ENCODE assay signal across 32 cellular contexts in genomic region chr18:7034924-7035323, GRCh38.
"Had no signal": no experiment of that assay in that cellular context is flagged by ENCODE, and none has a peak within 500 bp of the region (broad histone marks: within the 10 kb centered on the region; RNA-seq: fewer than 3 reads in every experiment).

No MANE protein-coding gene starts in this region.

- H3K4me3 ChIP-seq: adrenal gland, ascending aorta, left ventricle myocardium inferior, suprapubic skin, tibial artery had no signal

- H3K4me1 Mint-ChIP-seq: activated CD4-positive, alpha-beta T cell treated with anti-CD3 and anti-CD28 coated beads, Interleukin-2, amount 10 ng/mL, durations not matched to agents 24 days and 14 days; activated naive CD8-positive, alpha-beta T cell treated with anti-CD3 and anti-CD28 coated beads for 36 hours; naive thymus-derived CD4-positive, alpha-beta T cell had no signal

- H3K27me3 Mint-ChIP-seq: activated CD4-positive, alpha-beta memory T cell treated with anti-CD3 and anti-CD28 coated beads for 36 hours; activated CD4-positive, alpha-beta T cell treated with anti-CD3 and anti-CD28 coated beads, Interleukin-2, amount 10 ng/mL, durations not matched to agents 24 days and 14 days; brain had no signal

- FAIRE-seq: endometrium, frontal cortex, islet of Langerhans, TTC549 had no signal

- H3K27me3 ChIP-seq: adrenal gland, ascending aorta, suprapubic skin, tibial artery had no signal

- H3K27ac Mint-ChIP-seq: activated CD4-positive, alpha-beta memory T cell treated with anti-CD3 and anti-CD28 coated beads for 36 hours; activated CD4-positive, alpha-beta T cell treated with anti-CD3 and anti-CD28 coated beads, Interleukin-2, amount 10 ng/mL, durations not matched to agents 24 days and 14 days; activated naive CD4-positive, alpha-beta T cell treated with anti-CD3 and anti-CD28 coated beads for 36 hours; activated naive CD8-positive, alpha-beta T cell treated with anti-CD3 and anti-CD28 coated beads for 36 hours; activated T-helper 1 cell treated with anti-CD3 and anti-CD28 coated beads, Interleukin-12 subunit alpha, Interleukin-12 subunit beta, Interleukin-2, Interleukin-4 antibody, amounts not matched to agents 30 ng/mL and 10 ng/mL and 1 ng/mL, durations not matched to agents 14 hours and 24 hours and 36 hours; naive thymus-derived CD4-positive, alpha-beta T cell; stimulated activated naive B cell treated with anti-CD40 and anti-IgM and Interleukin-4, amounts not matched to agents 10 μg/mL and 1 μg/mL and 100 μg/mL, for 72 hours; T-helper 1 cell treated with Interleukin-12 subunit alpha and Interleukin-12 subunit beta and Interleukin-4 antibody, amounts not matched to agents 30 μg/mL and 1 μg/mL, for 36 hours had no signal

- H3K27ac ChIP-seq: adrenal gland, ascending aorta, left ventricle myocardium inferior, suprapubic skin, tibial artery, VCaP had no signal

- H3K36me3 Mint-ChIP-seq: activated CD4-positive, alpha-beta memory T cell treated with anti-CD3 and anti-CD28 coated beads for 36 hours; activated naive CD8-positive, alpha-beta T cell treated with anti-CD3 and anti-CD28 coated beads for 36 hours; naive thymus-derived CD4-positive, alpha-beta T cell; stimulated activated naive B cell treated with anti-CD40 and anti-IgM and Interleukin-4, amounts not matched to agents 10 μg/mL and 1 μg/mL and 100 μg/mL, for 72 hours had no signal

- H3K9me3 ChIP-seq: adrenal gland, ascending aorta, left ventricle myocardium inferior, suprapubic skin, tibial artery had no signal

- H3K36me3 ChIP-seq: adrenal gland, ascending aorta, left ventricle myocardium inferior, suprapubic skin, tibial artery had no signal

- DNase-seq: activated CD4-positive, alpha-beta memory T cell treated with anti-CD3 and anti-CD28 coated beads for 36 hours; activated CD4-positive, alpha-beta T cell treated with anti-CD3 and anti-CD28 coated beads, Interleukin-2, amount 10 ng/mL, durations not matched to agents 24 days and 14 days; activated CD8-positive, alpha-beta memory T cell treated with anti-CD3 and anti-CD28 coated beads, Interleukin-2, amount 50 U/mL, for 4 hours; activated effector memory CD4-positive, alpha-beta T cell treated with anti-CD3 and anti-CD28 coated beads, Interleukin-2, amount 50 U/mL, for 16 hours; activated naive CD4-positive, alpha-beta T cell treated with anti-CD3 and anti-CD28 coated beads for 36 hours; activated naive CD8-positive, alpha-beta T cell treated with anti-CD3 and anti-CD28 coated beads for 36 hours; activated T-cell treated with anti-CD3 and anti-CD28 coated beads, Interleukin-2, amount 50 U/mL, for 1 hour; adrenal gland; effector CD8-positive, alpha-beta T cell; left ventricle myocardium inferior; midbrain; naive thymus-derived CD4-positive, alpha-beta T cell; nucleus accumbens; right cardiac atrium; stimulated activated CD4-positive, alpha-beta T cell treated with anti-CD3 and anti-CD28 coated beads, Interleukin-15, amount 100 ng/mL, for 24 hours; stimulated activated CD4-positive, alpha-beta T cell treated with anti-CD3 and anti-CD28 coated beads, Interleukin-2, amount 100 ng/mL, for 24 hours; stimulated activated naive B cell treated with anti-CD40 and anti-IgM and Interleukin-4, amounts not matched to agents 10 μg/mL and 1 μg/mL and 100 μg/mL, for 72 hours; SW 1271; T-helper 9 cell; tibial artery had no signal

- H3K4me3 Mint-ChIP-seq: activated CD4-positive, alpha-beta memory T cell treated with anti-CD3 and anti-CD28 coated beads for 36 hours; activated CD4-positive, alpha-beta T cell treated with anti-CD3 and anti-CD28 coated beads, Interleukin-2, amount 10 ng/mL, durations not matched to agents 24 days and 14 days; activated naive CD4-positive, alpha-beta T cell treated with anti-CD3 and anti-CD28 coated beads for 36 hours; activated naive CD8-positive, alpha-beta T cell treated with anti-CD3 and anti-CD28 coated beads for 36 hours; activated T-helper 1 cell treated with anti-CD3 and anti-CD28 coated beads, Interleukin-12 subunit alpha, Interleukin-12 subunit beta, Interleukin-2, Interleukin-4 antibody, amounts not matched to agents 30 ng/mL and 10 ng/mL and 1 ng/mL, durations not matched to agents 14 hours and 24 hours and 36 hours; brain; naive thymus-derived CD4-positive, alpha-beta T cell; neural crest cell; stimulated activated naive B cell treated with anti-CD40 and anti-IgM and Interleukin-4, amounts not matched to agents 10 μg/mL and 1 μg/mL and 100 μg/mL, for 72 hours; T-helper 1 cell treated with Interleukin-12 subunit alpha and Interleukin-12 subunit beta and Interleukin-4 antibody, amounts not matched to agents 30 μg/mL and 1 μg/mL, for 36 hours had no signal

- ATAC-seq: activated CD4-positive, CD25-positive, alpha-beta regulatory T cell treated with anti-CD3 and anti-CD28 coated beads, Interleukin-2, amount 50 U/mL, for 24 hours; naive thymus-derived CD4-positive, alpha-beta T cell; right cardiac atrium; stimulated activated naive B cell treated with anti-CD40 and anti-IgM and Interleukin-4, amounts not matched to agents 10 μg/mL and 1 μg/mL and 100 μg/mL, for 72 hours had no signal

- H3K4me1 ChIP-seq: adrenal gland, ascending aorta, left ventricle myocardium inferior had no signal

- H3K9me3 Mint-ChIP-seq: activated CD4-positive, alpha-beta T cell treated with anti-CD3 and anti-CD28 coated beads, Interleukin-2, amount 10 ng/mL, durations not matched to agents 24 days and 14 days; brain; neural crest cell; T-helper 1 cell treated with Interleukin-12 subunit alpha and Interleukin-12 subunit beta and Interleukin-4 antibody, amounts not matched to agents 30 μg/mL and 1 μg/mL, for 36 hours had no signal
